34 cellular contexts compared by ENCODE assay signal in the genomic region with DNA sequence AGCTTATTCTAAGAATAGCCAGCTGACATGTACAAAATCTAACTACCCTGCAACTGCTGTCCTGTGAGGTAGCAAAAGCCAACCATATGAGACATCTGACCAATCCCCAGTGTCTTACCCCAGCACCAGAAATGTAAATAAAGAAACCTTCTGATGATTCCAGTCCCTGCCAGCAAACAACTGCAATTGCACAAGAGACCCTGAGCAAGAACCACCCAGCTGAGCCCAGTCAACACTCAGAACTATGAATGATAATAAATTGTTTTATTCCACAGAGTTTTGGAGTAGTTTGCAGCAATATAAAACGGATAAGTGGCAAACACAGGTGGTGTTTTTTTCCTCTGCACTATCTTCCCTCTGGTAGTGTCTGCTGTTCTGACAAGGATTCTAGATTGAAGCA.
"Had no signal": no experiment of that assay in that cellular context is flagged by ENCODE, and none has a peak within 500 bp of the region (broad histone marks: within the 10 kb centered on the region; RNA-seq: fewer than 3 reads in every experiment).

No MANE protein-coding gene starts in this region.

- H3K9me3 ChIP-seq: MG63 had no signal

- H3K4me3 ChIP-seq: MG63 had no signal

- H3K27me3 ChIP-seq: MG63 had no signal

- DNase-seq: Kasumi-1, MM.1S, MV-4-11, NCI-H1048, NCI-H1092, NCI-H1092 treated with DMSO at 0.1 percent for 48 hours, NCI-H1105, NCI-H1105 treated with DMSO at 0.1 percent for 48 hours, NCI-H1417, NCI-H1417 treated with DMSO at 0.1 percent for 48 hours, NCI-H1436, NCI-H1436 treated with DMSO at 0.1 percent for 48 hours, NCI-H146, NCI-H1694, NCI-H1694 treated with DMSO at 0.1 percent for 48 hours, NCI-H187, NCI-H187 treated with DMSO at 0.1 percent for 48 hours, NCI-H1930, NCI-H2029, NCI-H2029 treated with DMSO at 0.1 percent for 48 hours, NCI-H2081, NCI-H2081 treated with DMSO at 0.1 percent for 48 hours, NCI-H2107, NCI-H2171, NCI-H2171 treated with DMSO at 0.1 percent for 48 hours, NCI-H2227 treated with DMSO at 0.1 percent for 48 hours, NCI-H226, NCI-H345, NCI-H446, NCI-H446 treated with DMSO at 0.1 percent for 48 hours, NCI-H510A, NCI-H510A treated with DMSO at 0.1 percent for 48 hours, NCI-H524 had no signal

- H3K36me3 ChIP-seq: MG63 had no signal
